Comparison of ENCODE assay signal across 18 cellular contexts in the genomic region with DNA sequence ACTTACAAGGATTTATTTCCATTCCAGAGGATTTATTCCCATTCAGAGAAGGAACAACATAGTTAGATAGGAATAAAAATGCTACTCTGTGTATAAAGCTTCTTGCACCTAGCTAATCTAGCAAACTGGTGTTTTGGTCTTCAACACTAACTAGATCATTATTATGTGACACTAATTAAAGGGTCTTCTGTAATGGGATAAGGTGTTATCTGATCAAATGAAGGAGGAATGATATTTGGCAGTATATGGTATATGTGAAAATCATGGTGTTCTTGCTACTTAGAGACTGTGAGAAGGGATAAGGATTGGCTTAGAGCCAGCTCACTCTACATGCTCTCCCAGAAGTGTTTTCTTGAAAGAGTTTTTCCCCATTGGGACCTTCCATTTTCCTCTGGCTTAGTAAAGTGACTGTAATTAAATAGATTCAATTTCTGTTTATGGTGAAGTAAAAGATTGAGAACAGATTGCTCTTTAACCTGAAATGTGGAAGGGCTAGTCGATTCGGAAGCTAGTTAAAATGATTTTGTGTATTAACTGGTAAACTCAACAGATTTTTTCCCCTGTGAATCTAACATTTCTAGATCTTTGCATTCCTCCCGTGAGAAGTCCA.
DNase-seq lines count a peak whose midpoint lies in the region; ATAC-seq, FAIRE-seq and TF ChIP-seq lines count a peak whose summit lies in the region.
"Had no signal": no experiment of that assay in that cellular context is flagged by ENCODE, and none has a peak within 500 bp of the region (broad histone marks: within the 10 kb centered on the region; RNA-seq: fewer than 3 reads in every experiment).

No MANE protein-coding gene starts in this region.

- peaks cover 8% of the 10 kb centered on the region for H3K4me1 ChIP-seq in IMR-90 (ENCODE audit: control insufficient read depth, insufficient read depth, low read length)
- H3K4me1 ChIP-seq in GM12878 (ENCODE audit: control insufficient read depth, insufficient read depth, low read length) = peaks cover 15% of the 10 kb centered on the region; the same call in 1 of the 2 replicates
- peaks cover 35% of the 10 kb centered on the region for H3K4me1 ChIP-seq in mesodermal cell (ENCODE audit: control insufficient read depth, insufficient read depth, low read length, poor library complexity, severe bottlenecking)
- peaks cover 4% of the 10 kb centered on the region in 2 donors for H3K4me1 ChIP-seq in thyroid gland
- H3K4me1 ChIP-seq in esophagus squamous epithelium = peaks cover 0 to 8% (median 0%) of the 10 kb centered on the region in 3 donors

- H4K91ac ChIP-seq in IMR-90 (ENCODE audit: insufficient read depth, low read depth, low read length) = no peak overlapping the region

- TF ChIP-seq EP300 in GM12878 (IDR thresholded peaks at IDR 0.05; ENCODE audit: borderline replicate concordance in 1 of 2, control insufficient read depth in 1 of 2, low read depth in 2 of 2, low read length in 2 of 2) = no peak

- H2AK5ac ChIP-seq in IMR-90 (ENCODE audit: low read depth, low read length) = no peak overlapping the region

- H3K56ac ChIP-seq in IMR-90 (ENCODE audit: extremely low read depth, insufficient read depth, low read length) = no peak overlapping the region

- H2AK9ac ChIP-seq in IMR-90 (replicated peaks; ENCODE audit: low read depth, low read length, poor library complexity) = no peak overlapping the region

- no peak overlapping the region for H4K5ac ChIP-seq in IMR-90 (ENCODE audit: low read depth, low read length)

- H3K9me1 ChIP-seq in IMR-90 (ENCODE audit: insufficient read depth, low read length) = no peaks in the 10 kb centered on the region

- H3K23ac ChIP-seq in IMR-90 (ENCODE audit: low read depth, low read length) = no peak overlapping the region

- in situ Hi-C loops in IMR-90 (cut with MboI; ENCODE audit: low sequenced_read_pairs) = no loop called here
- in situ Hi-C loops in GM12878 (cut with MboI) = no loop called here

- H3K36me3 ChIP-seq in IMR-90 (ENCODE audit: control insufficient read depth, insufficient read depth, low read length) = no peaks in the 10 kb centered on the region
- no peaks in the 10 kb centered on the region for H3K36me3 ChIP-seq in GM12878 (ENCODE audit: control insufficient read depth in 2 of 2, insufficient read depth in 2 of 2, low read length in 1 of 2)
- no peaks in the 10 kb centered on the region for H3K36me3 ChIP-seq in mesodermal cell (ENCODE audit: control insufficient read depth, insufficient read depth, low read length)
- H3K36me3 ChIP-seq in thyroid gland = no peaks in the 10 kb centered on the region
- H3K36me3 ChIP-seq in esophagus squamous epithelium = no peaks in the 10 kb centered on the region
- H3K36me3 ChIP-seq: MG63, ovary had no signal

- H3K79me1 ChIP-seq in IMR-90 (ENCODE audit: low read depth in 1 of 2, low read length in 2 of 2) = no peaks in the 10 kb centered on the region

- H3K27me3 ChIP-seq in IMR-90 (ENCODE audit: control insufficient read depth, insufficient read depth, low read length) = no peaks in the 10 kb centered on the region
- no peaks in the 10 kb centered on the region for H3K27me3 ChIP-seq in GM12878 (replicated peaks in 1 of 2; ENCODE audit: control insufficient read depth in 2 of 2, insufficient read depth in 2 of 2, low read length in 1 of 2)
- H3K27me3 ChIP-seq in thyroid gland = no peaks in the 10 kb centered on the region
- no peaks in the 10 kb centered on the region for H3K27me3 ChIP-seq in esophagus squamous epithelium
- H3K27me3 ChIP-seq: ovary had no signal

- H3K4me3 ChIP-seq in IMR-90 (ENCODE audit: insufficient read depth, low read depth, low read length) (no peak overlapping the region), GM12878 (no peak overlapping the region), mesodermal cell (ENCODE audit: extremely low read depth, insufficient read depth, low read length, poor library complexity, severe bottlenecking) (no peak overlapping the region), thyroid gland (replicated peaks in 1 of 3) (no peak overlapping the region), esophagus squamous epithelium (no peak overlapping the region)
- H3K4me3 ChIP-seq: MG63, ovary had no signal

- RAD21 ChIA-PET in GM12878 (lab: Charles Lee; ENCODE audit: unreplicated experiment) = no interaction called here

- no peaks in the 10 kb centered on the region for H3K79me2 ChIP-seq in GM12878 (ENCODE audit: control insufficient read depth, insufficient read depth, low read length)

- no CpG with 5 or more reads among the region's 3 CpGs for WGBS in IMR-90 (ENCODE audit: extremely low coverage in 2 of 2, insufficient read length in 1 of 2), 2 experiments
- WGBS in GM12878 (ENCODE audit: insufficient coverage, insufficient replicate concordance, low lambda C conversion rate, missing lambda C conversion rate) = 59% methylated on average over 3 of the region's 3 CpGs
- WGBS in mesodermal cell (ENCODE audit: insufficient coverage in 2 of 2), 2 experiments = 86 to 100% methylated on average over 1 of the region's 3 CpGs
- 68 to 82% methylated on average over 3 of the region's 3 CpGs for WGBS in thyroid gland, 2 donors
- WGBS in esophagus squamous epithelium, 2 donors = 88% methylated on average over 3 of the region's 3 CpGs

- POLR2A ChIA-PET in IMR-90 (lab: Charles Lee; ENCODE audit: unreplicated experiment) = no interaction called here
- POLR2A ChIA-PET in GM12878 (lab: Charles Lee) = interaction anchor here (0.6 kb wide), 1 partner anchor 1616 kb away, joined by 3 read pairs; no protein-coding TSS in a partner anchor

- H3K9ac ChIP-seq in IMR-90 (ENCODE audit: low read depth, low read length) (no peak overlapping the region), GM12878 (ENCODE audit: control insufficient read depth, insufficient read depth, low read length) (no peak overlapping the region)

- SMC1A ChIA-PET in GM12878 (lab: Charles Lee; ENCODE audit: uncharacterized antibody, unreplicated experiment) = interaction anchor here (0.7 to 1.9 kb wide), 6 partner anchors 9 to 183 kb away, joined by 3 to 5 read pairs (median 4); no protein-coding TSS in a partner anchor

- no peak overlapping the region for H2BK120ac ChIP-seq in IMR-90 (ENCODE audit: low read depth, low read length)

- BruUV-seq in IMR-90 (replicated peaks; lab: Mats Ljungman, UMichigan) (no TSS peak), GM12878 (replicated peaks; lab: Mats Ljungman, UMichigan) (no TSS peak)

- TF ChIP-seq POLR2A in IMR-90 (IDR thresholded peaks at IDR 0.05; ENCODE audit: low read depth, low read length) (no peak), GM12878 (IDR thresholded peaks at IDR 0.05; ENCODE audit: low read depth, low read length) (no peak), thyroid gland (IDR thresholded peaks at IDR 0.05) (no peak), esophagus squamous epithelium (IDR thresholded peaks at IDR 0.05) (no peak)

- peak; percentile 82 for DNase-seq in DMS 273 (lab: John Stamatoyannopoulos, UW; ENCODE audit: unreplicated experiment)
- DNase-seq in IMR-90 = no peak
- no peak for DNase-seq in GM12878 (ENCODE audit: low read depth, low spot score)
- DNase-seq in GM03348 (ENCODE audit: low spot score) = no peak
- DNase-seq in activated T-cell treated with anti-CD3 and anti-CD28 coated beads, Interleukin-2, amount 50 U/mL, for 1 hour = no peak
- DNase-seq in thyroid gland = no peak
- no peak for DNase-seq in esophagus squamous epithelium (lab: John Stamatoyannopoulos, UW)
- DNase-seq: activated naive CD8-positive, alpha-beta T cell treated with anti-CD3 and anti-CD28 coated beads for 36 hours; left colon; MG63; NCI-H2081; ovary; SHP77 treated with DMSO at 0.1 percent for 48 hours; stimulated activated CD4-positive, alpha-beta T cell treated with anti-CD3 and anti-CD28 coated beads, Interleukin-2, amount 100 ng/mL, for 48 hours; substantia nigra had no signal

- TF ChIP-seq RAD21 in IMR-90 (IDR thresholded peaks at IDR 0.05; ENCODE audit: low read length) (no peak), GM12878 (IDR thresholded peaks at IDR 0.05; ENCODE audit: insufficient read depth, low read depth, low read length) (no peak)

- CTCF ChIA-PET in IMR-90 (lab: Yijun Ruan, JAX) (interaction anchor here (0.6 kb wide), 1 partner anchor 20 kb away, joined by 3 read pairs; no protein-coding TSS in a partner anchor), GM12878 (lab: Yijun Ruan, JAX) (interaction anchor here (0.9 to 2.3 kb wide), 6 partner anchors 20 to 182 kb away, joined by 3 to 8 read pairs (median 5); a partner anchor contains a TSS)

- TF ChIP-seq CTCF in IMR-90 (conservative IDR thresholded peaks at IDR 0.05; ENCODE audit: low read depth, low read length) = no peak
- no peak for TF ChIP-seq CTCF in GM12878 (IDR thresholded peaks at IDR 0.05 in 2 of 3, conservative IDR thresholded peaks at IDR 0.05 in 1 of 3; ENCODE audit: control insufficient read depth in 2 of 3, extremely low read depth in 1 of 3, insufficient read depth in 1 of 3, low read depth in 3 of 3, low read length in 3 of 3)
- no peak for TF ChIP-seq CTCF in thyroid gland (IDR thresholded peaks at IDR 0.05)
- TF ChIP-seq CTCF in esophagus squamous epithelium (IDR thresholded peaks at IDR 0.05) = no peak

- H3K4me2 ChIP-seq in IMR-90 (ENCODE audit: low read depth, low read length) (no peak overlapping the region), GM12878 (ENCODE audit: control insufficient read depth, insufficient read depth) (no peak overlapping the region)

- H3K4ac ChIP-seq in IMR-90 (ENCODE audit: low read depth, low read length) = no peak overlapping the region

- no peak overlapping the region for H2BK5ac ChIP-seq in IMR-90 (ENCODE audit: low read depth, low read length, poor library complexity, severe bottlenecking)

- ATAC-seq in IMR-90 (ENCODE audit: low read depth) (no peak), GM12878 (no peak)
- ATAC-seq: esophagus mucosa, left colon, WTC11 had no signal

- H3K9me3 ChIP-seq in IMR-90 (ENCODE audit: control insufficient read depth, insufficient read depth, low read length) (no peaks in the 10 kb centered on the region), GM12878 (replicated peaks; ENCODE audit: control insufficient read depth, insufficient read depth, low read length) (no peaks in the 10 kb centered on the region), mesodermal cell (ENCODE audit: control insufficient read depth, low read length) (no peaks in the 10 kb centered on the region), thyroid gland (no peaks in the 10 kb centered on the region), esophagus squamous epithelium (no peaks in the 10 kb centered on the region)
- H3K9me3 ChIP-seq: MG63, ovary had no signal

- H2BK15ac ChIP-seq in IMR-90 (ENCODE audit: low read depth, low read length) = no peak overlapping the region

- dilution Hi-C loops in IMR-90 (cut with HindIII; ENCODE audit: low sequenced_read_pairs, unreplicated experiment) = no loop called here

- peak; percentile 52 for FAIRE-seq in GM12878 (lab: Jason Lieb, UNC)

- H4K20me1 ChIP-seq in IMR-90 (ENCODE audit: insufficient read depth, low read length) (no peaks in the 10 kb centered on the region), GM12878 (ENCODE audit: control insufficient read depth, insufficient read depth) (no peaks in the 10 kb centered on the region)

- H3K14ac ChIP-seq in IMR-90 (replicated peaks; ENCODE audit: low read depth, low read length) = no peak overlapping the region

- no peak overlapping the region for H4K8ac ChIP-seq in IMR-90 (ENCODE audit: low read depth in 2 of 2, low read length in 2 of 2)

- H3K27ac ChIP-seq in IMR-90 (ENCODE audit: insufficient read depth, low read length) = no peak overlapping the region
- no peak overlapping the region for H3K27ac ChIP-seq in GM12878 (ENCODE audit: control insufficient read depth, insufficient read depth)
- H3K27ac ChIP-seq in mesodermal cell (ENCODE audit: low read depth, low read length, severe bottlenecking) = peak overlapping the region; percentile 10
- no peak overlapping the region for H3K27ac ChIP-seq in thyroid gland
- H3K27ac ChIP-seq in esophagus squamous epithelium = peak overlapping the region in 1 of 4 donors; percentile 7

- no peak overlapping the region for H2BK20ac ChIP-seq in IMR-90 (ENCODE audit: low read depth, low read length)

- no peak overlapping the region for H2AFZ ChIP-seq in IMR-90 (replicated peaks; ENCODE audit: low read length, poor library complexity)
- H2AFZ ChIP-seq in GM12878 (ENCODE audit: control insufficient read depth, low read depth, low read length) = no peak overlapping the region

- intact Hi-C loops in IMR-90 (cut with micrococcal nuclease) (no loop called here), GM12878 (cut with micrococcal nuclease; ENCODE audit: unreplicated experiment) (loop anchor here (5.0 kb wide), 1 partner anchor 74 kb away; a partner anchor contains a TSS), thyroid gland (cut with DNase I) (no loop called here), esophagus squamous epithelium (cut with DNase I) (no loop called here)

- H3K18ac ChIP-seq in IMR-90 (ENCODE audit: low read depth, low read length) = 0 out of 2 replicates have a peak overlapping the region, but pooled peaks have one; percentile 28
